Comparison of ENCODE assay signal across 8 cellular contexts in genomic region chr1:88985033-88985432, GRCh38. TPM values are rescaled to one million over a fixed set of nuclear protein-coding genes. Genes with fewer than 3 reads are reported as not detected.
DNase-seq lines count a peak whose midpoint lies in the region; ATAC-seq and TF ChIP-seq lines count a peak whose summit lies in the region.

No MANE protein-coding gene starts in this region.

- peak; percentile 9 for DNase-seq in Caki2 (ENCODE audit: low read depth)
- peak; percentile 34 for DNase-seq in NCI-H2081 treated with DMSO at 0.1 percent for 48 hours (lab: John Stamatoyannopoulos, UW)
- peak; percentile 57 to 80 (median 68) for DNase-seq in body of pancreas
- DNase-seq in left kidney (ENCODE audit: low read depth, low spot score), result peak; percentile 56
- no peak for DNase-seq in thoracic aorta (ENCODE audit: low spot score)
- no peak for DNase-seq in GM20000 (ENCODE audit: low spot score)
- DNase-seq in MV-4-11 (lab: John Stamatoyannopoulos, UW), result no peak

- peak overlapping the region; percentile 49 to 83 (median 74) for H3K27ac ChIP-seq in body of pancreas
- peak overlapping the region; percentile 6 to 58 for H3K27ac ChIP-seq in thoracic aorta

- H3K4me1 ChIP-seq in body of pancreas (peaks cover 87% of the 10 kb centered on the region), thoracic aorta (ENCODE audit: control insufficient read depth in 1 of 2, low read depth in 2 of 2) (peaks cover 17 to 37% of the 10 kb centered on the region in 2 donors)

- H3K9me3 ChIP-seq in body of pancreas (no peaks in the 10 kb centered on the region), thoracic aorta (no peaks in the 10 kb centered on the region)

- H3K36me3 ChIP-seq in body of pancreas (replicated peaks in 1 of 2; ENCODE audit: insufficient read depth in 1 of 2, low read depth in 2 of 2) (no peaks in the 10 kb centered on the region), thoracic aorta (peaks cover 10% of the 10 kb centered on the region)

- H3K4me3 ChIP-seq in body of pancreas (no peak overlapping the region), thoracic aorta (no peak overlapping the region)

- TF ChIP-seq POLR2A in body of pancreas (IDR thresholded peaks at IDR 0.05), result peak in 1 of 3 donors; percentile 28

- TF ChIP-seq CTCF in body of pancreas (IDR thresholded peaks at IDR 0.05) (no peak), thoracic aorta (IDR thresholded peaks at IDR 0.05) (no peak), GM20000 (IDR thresholded peaks at IDR 0.05; ENCODE audit: extremely low read depth, missing control alignments) (no peak)

- H3K27me3 ChIP-seq in body of pancreas, result no peaks in the 10 kb centered on the region
- no peaks in the 10 kb centered on the region for H3K27me3 ChIP-seq in thoracic aorta (replicated peaks; ENCODE audit: insufficient read depth)

- 8 to 22% methylated on average over 1 of the region's 1 CpG for WGBS in body of pancreas, 2 donors

- in situ Hi-C loops in Caki2 (cut with HindIII; ENCODE audit: low pct_unique_long_range_greater_than_20kb, low sequenced_read_pairs), result no loop called here

- ATAC-seq in body of pancreas, result peak; percentile 94
- no peak for ATAC-seq in thoracic aorta (ENCODE audit: insufficient number of reproducible peaks, low FRiP score, low read depth)
- ATAC-seq in HG02938 (IDR thresholded peaks at IDR 0.05; ENCODE audit: unreplicated experiment), result no peak

- intact Hi-C loops in body of pancreas (cut with DNase I), result no loop called here

RNA-seq across cellular contexts. Expression of gene KYAT3, which starts 7.4 kb away (rescaled TPM):
- 7.2 and 16.0 TPM in 2 replicates for total RNA-seq in Caki2 (2014; rRNA removed; shearing (Covaris generic); ENCODE audit: low replicate concordance)
- total RNA-seq in body of pancreas (10 to 100 TPM; 16.8 to 21.0 TPM), thoracic aorta (10 to 100 TPM; 16.7 to 24.8 TPM)

RNA-seq across cellular contexts. Expression of gene RBMXL1, which starts 7.4 kb away (rescaled TPM):
- total RNA-seq in Caki2 (2014; rRNA removed; shearing (Covaris generic); ENCODE audit: low replicate concordance), result 3.1 and 5.2 TPM in 2 replicates
- 10 to 100 TPM; 11.2 to 13.5 TPM for total RNA-seq in body of pancreas
- 10 to 100 TPM; 17.6 to 26.2 TPM for total RNA-seq in thoracic aorta

RNA-seq across cellular contexts. Expression of gene GBP3, which starts 37.6 kb away (rescaled TPM):
- 6.7 and 9.7 TPM in 2 replicates for total RNA-seq in Caki2 (2014; rRNA removed; shearing (Covaris generic); ENCODE audit: low replicate concordance)
- total RNA-seq in body of pancreas (1 to 10 TPM; 8.0 to 8.2 TPM), thoracic aorta (10 to 100 TPM; 44.7 to 51.9 TPM)

Comparison
In these comparisons a context has a peak if more than half of its experiments do, and no peak if none do; other contexts are left out.
1. DNase-seq: peak in Caki2 (single experiment), NCI-H2081 treated with DMSO at 0.1 percent for 48 hours (single experiment), body of pancreas (4 of 4) and left kidney (single experiment); none in thoracic aorta (single experiment), GM20000 (single experiment) and MV-4-11 (single experiment).